1 cellular context compared by ENCODE assay signal in genomic region chr3:195442573-195443390, GRCh38.
TF ChIP-seq lines count a peak whose summit lies in the region.

Gene ACAP2 (minus strand): TSS chr3:195443020. CDS start chr3:195442847, 173 bp downstream.

TF ChIP-seq in K562, 482 proteins besides CTCF, POLR2A, EP300 and RAD21 (continued from another document and continues in another):
- TF ChIP-seq CHD7 (IDR thresholded peaks at IDR 0.05; ENCODE audit: low read depth, low read length) (no peak), ZNF668 (CRISPR knock-in tag; IDR thresholded peaks at IDR 0.05) (no peak), MED1 (CRISPR knock-in tag; IDR thresholded peaks at IDR 0.05; ENCODE audit: borderline replicate concordance) (no peak), TBP (optimal IDR thresholded peaks at IDR 0.05; ENCODE audit: low read depth, low read length) (peak; percentile 76), GMEB1 (CRISPR knock-in tag; IDR thresholded peaks at IDR 0.05) (peak; percentile 69; the same call in 1 of the 2 replicates), ZNF644 (tag; IDR thresholded peaks at IDR 0.05; ENCODE audit: low read depth) (no peak), ZNF263 (CRISPR knock-in tag; IDR thresholded peaks at IDR 0.05; ENCODE audit: borderline replicate concordance) (peak; percentile 22; the same call in 1 of the 2 replicates), FOXJ2 (tag; IDR thresholded peaks at IDR 0.05) (no peak), PHF21A (IDR thresholded peaks at IDR 0.05; ENCODE audit: borderline replicate concordance, low read depth) (no peak), NFIC (IDR thresholded peaks at IDR 0.05) (peak; percentile 73), FUS (optimal IDR thresholded peaks at IDR 0.05; ENCODE audit: low read depth, low read length) (peak; percentile 78), MTA3 (IDR thresholded peaks at IDR 0.05; ENCODE audit: borderline replicate concordance) (peak; percentile 67; the same call in 1 of the 2 replicates), E2F6 (IDR thresholded peaks at IDR 0.05; ENCODE audit: borderline replicate concordance in 1 of 2, extremely low read depth in 1 of 2, insufficient read depth in 1 of 2, insufficient read length in 1 of 2, low read depth in 1 of 2, low read length in 1 of 2, poor library complexity in 1 of 2, severe bottlenecking in 1 of 2) (peak; percentile 59 to 70), CREB1 (IDR thresholded peaks at IDR 0.05) (peak; percentile 89; the same call in 1 of the 2 replicates), CREB1 (CRISPR knock-in tag; IDR thresholded peaks at IDR 0.05) (peak; percentile 89), TCF7 (IDR thresholded peaks at IDR 0.05; ENCODE audit: borderline replicate concordance) (no peak), SIN3B (IDR thresholded peaks at IDR 0.05; ENCODE audit: low read depth) (0 out of 2 replicates have a peak, but pooled peaks have one; percentile 21), SP2 (IDR thresholded peaks at IDR 0.05; ENCODE audit: extremely low read depth, low read depth, low read length, poor library complexity, severe bottlenecking) (peak; percentile 95), NFYB (IDR thresholded peaks at IDR 0.05; ENCODE audit: extremely low read depth, insufficient read length) (peak; percentile 99), C11orf30 (IDR thresholded peaks at IDR 0.05; ENCODE audit: low read depth) (no peak), ATF2 (CRISPR knock-in tag; IDR thresholded peaks at IDR 0.05) (no peak), MXI1 (IDR thresholded peaks at IDR 0.05; ENCODE audit: low read depth, low read length) (peak; percentile 99), SAP30 (IDR thresholded peaks at IDR 0.05; ENCODE audit: borderline replicate concordance, insufficient read depth, low read depth, low read length, poor library complexity, severe bottlenecking) (peak; percentile 61), ZNF280A (IDR thresholded peaks at IDR 0.05; ENCODE audit: low read depth, partially characterized antibody) (no peak), ZNF561 (CRISPR knock-in tag; conservative IDR thresholded peaks at IDR 0.05) (no peak), NRF1 (conservative IDR thresholded peaks at IDR 0.05 in 1 of 2, IDR thresholded peaks at IDR 0.05 in 1 of 2) (peak; percentile 88 to 90)
- TF ChIP-seq, protein P1, sequence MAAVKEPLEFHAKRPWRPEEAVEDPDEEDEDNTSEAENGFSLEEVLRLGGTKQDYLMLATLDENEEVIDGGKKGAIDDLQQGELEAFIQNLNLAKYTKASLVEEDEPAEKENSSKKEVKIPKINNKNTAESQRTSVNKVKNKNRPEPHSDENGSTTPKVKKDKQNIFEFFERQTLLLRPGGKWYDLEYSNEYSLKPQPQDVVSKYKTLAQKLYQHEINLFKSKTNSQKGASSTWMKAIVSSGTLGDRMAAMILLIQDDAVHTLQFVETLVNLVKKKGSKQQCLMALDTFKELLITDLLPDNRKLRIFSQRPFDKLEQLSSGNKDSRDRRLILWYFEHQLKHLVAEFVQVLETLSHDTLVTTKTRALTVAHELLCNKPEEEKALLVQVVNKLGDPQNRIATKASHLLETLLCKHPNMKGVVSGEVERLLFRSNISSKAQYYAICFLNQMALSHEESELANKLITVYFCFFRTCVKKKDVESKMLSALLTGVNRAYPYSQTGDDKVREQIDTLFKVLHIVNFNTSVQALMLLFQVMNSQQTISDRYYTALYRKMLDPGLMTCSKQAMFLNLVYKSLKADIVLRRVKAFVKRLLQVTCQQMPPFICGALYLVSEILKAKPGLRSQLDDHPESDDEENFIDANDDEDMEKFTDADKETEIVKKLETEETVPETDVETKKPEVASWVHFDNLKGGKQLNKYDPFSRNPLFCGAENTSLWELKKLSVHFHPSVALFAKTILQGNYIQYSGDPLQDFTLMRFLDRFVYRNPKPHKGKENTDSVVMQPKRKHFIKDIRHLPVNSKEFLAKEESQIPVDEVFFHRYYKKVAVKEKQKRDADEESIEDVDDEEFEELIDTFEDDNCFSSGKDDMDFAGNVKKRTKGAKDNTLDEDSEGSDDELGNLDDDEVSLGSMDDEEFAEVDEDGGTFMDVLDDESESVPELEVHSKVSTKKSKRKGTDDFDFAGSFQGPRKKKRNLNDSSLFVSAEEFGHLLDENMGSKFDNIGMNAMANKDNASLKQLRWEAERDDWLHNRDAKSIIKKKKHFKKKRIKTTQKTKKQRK (IDR thresholded peaks at IDR 0.05; ENCODE audit: borderline replicate concordance, low read depth, low read length) = peak; percentile 90
- TF ChIP-seq, protein P2, sequence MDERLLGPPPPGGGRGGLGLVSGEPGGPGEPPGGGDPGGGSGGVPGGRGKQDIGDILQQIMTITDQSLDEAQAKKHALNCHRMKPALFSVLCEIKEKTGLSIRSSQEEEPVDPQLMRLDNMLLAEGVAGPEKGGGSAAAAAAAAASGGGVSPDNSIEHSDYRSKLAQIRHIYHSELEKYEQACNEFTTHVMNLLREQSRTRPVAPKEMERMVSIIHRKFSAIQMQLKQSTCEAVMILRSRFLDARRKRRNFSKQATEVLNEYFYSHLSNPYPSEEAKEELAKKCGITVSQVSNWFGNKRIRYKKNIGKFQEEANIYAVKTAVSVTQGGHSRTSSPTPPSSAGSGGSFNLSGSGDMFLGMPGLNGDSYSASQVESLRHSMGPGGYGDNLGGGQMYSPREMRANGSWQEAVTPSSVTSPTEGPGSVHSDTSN (CRISPR knock-in tag; IDR thresholded peaks at IDR 0.05; ENCODE audit: low read depth) = peak; percentile 99
- TF ChIP-seq, protein P2 (tag; conservative IDR thresholded peaks at IDR 0.05; ENCODE audit: low read depth) = peak; percentile 98
